13 cellular contexts compared by ENCODE assay signal in the genomic region with DNA sequence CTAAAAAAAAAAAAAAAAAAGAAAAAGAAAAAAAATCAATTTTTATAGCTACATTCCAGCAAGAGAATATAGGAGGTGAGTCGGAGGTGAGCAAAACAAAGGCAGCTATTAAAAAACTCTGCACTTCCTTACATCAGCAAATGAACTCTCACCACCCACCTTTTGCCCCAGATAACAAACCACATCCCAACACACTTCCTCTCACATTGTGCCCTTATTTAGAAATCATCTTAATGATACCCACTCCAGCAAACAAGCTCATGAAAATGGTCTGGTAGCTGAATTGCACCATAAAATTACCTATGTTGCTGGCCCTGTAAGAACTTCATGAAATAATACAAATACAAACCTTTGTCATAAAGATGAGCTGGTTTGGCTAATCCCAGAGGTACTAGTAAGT.
DNase-seq lines count a peak whose midpoint lies in the region; ATAC-seq, FAIRE-seq and TF ChIP-seq lines count a peak whose summit lies in the region.
"Had no signal": no experiment of that assay in that cellular context is flagged by ENCODE, and none has a peak within 500 bp of the region (broad histone marks: within the 10 kb centered on the region; RNA-seq: fewer than 3 reads in every experiment).

No MANE protein-coding gene starts in this region.

- TF ChIP-seq POLR2A in HepG2 (IDR thresholded peaks at IDR 0.05; ENCODE audit: insufficient read depth in 1 of 2, low read depth in 2 of 2, low read length in 2 of 2), result no peak
- TF ChIP-seq POLR2A in transverse colon (IDR thresholded peaks at IDR 0.05), result no peak

- TF ChIP-seq RAD21 in liver (IDR thresholded peaks at IDR 0.05), result no peak
- TF ChIP-seq RAD21 in HepG2 (CRISPR knock-in tag; IDR thresholded peaks at IDR 0.05), result no peak

- peak overlapping the region; percentile 54 for H3K4me3 Mint-ChIP-seq in central memory CD8-positive, alpha-beta T cell

- peaks cover 30% of the 10 kb centered on the region for H3K4me1 Mint-ChIP-seq in central memory CD8-positive, alpha-beta T cell

- no peak for DNase-seq in HepG2 (ENCODE audit: low spot score)
- peak; percentile 86 for DNase-seq in OCI-M1 (lab: John Stamatoyannopoulos, UW)
- peak in 1 of 2 donors; percentile 27 for DNase-seq in central memory CD8-positive, alpha-beta T cell (ENCODE audit: low spot score in 2 of 2)
- DNase-seq in transverse colon, result no peak
- no peak for DNase-seq in superior temporal gyrus (ENCODE audit: extremely low spot score)
- no peak for DNase-seq in DMS53 (lab: John Stamatoyannopoulos, UW)
- DNase-seq: brain microvascular endothelial cell, EL, heart right ventricle, pancreas had no signal

- no peak for TF ChIP-seq CTCF in liver (IDR thresholded peaks at IDR 0.05; ENCODE audit: low read depth, low read length, missing input control)
- no peak for TF ChIP-seq CTCF in HepG2 (CRISPR knock-in tag; IDR thresholded peaks at IDR 0.05)
- no peak for TF ChIP-seq CTCF in transverse colon (IDR thresholded peaks at IDR 0.05)

- no peaks in the 10 kb centered on the region; the same call in 1 of the 2 replicates for H4K20me1 ChIP-seq in HepG2 (ENCODE audit: insufficient read depth, low read length)

- ATAC-seq in HepG2 (no peak), HG02642 (IDR thresholded peaks at IDR 0.05; ENCODE audit: poor library complexity, unreplicated experiment) (no peak)
- ATAC-seq in central memory CD8-positive, alpha-beta T cell (replicated peaks; ENCODE audit: extremely low read depth, poor library complexity, severe bottlenecking), result peak; percentile 98
- ATAC-seq: pancreas, Right ventricle myocardium inferior had no signal

- H3K27me3 ChIP-seq in liver (ENCODE audit: control insufficient read depth in 4 of 4, insufficient read depth in 4 of 4, low read length in 3 of 4) (no peaks in the 10 kb centered on the region), HepG2 (ENCODE audit: control insufficient read depth in 1 of 2, insufficient read depth in 2 of 2, low read length in 2 of 2) (no peaks in the 10 kb centered on the region), transverse colon (no peaks in the 10 kb centered on the region)
- H3K27me3 ChIP-seq: brain microvascular endothelial cell, heart right ventricle, pancreas had no signal

- WGBS in liver, result 50% methylated on average over 1 of the region's 1 CpG
- 96% methylated on average over 1 of the region's 1 CpG for WGBS in HepG2 (ENCODE audit: low lambda C conversion rate)
- whole genome bisulfite sequencing in transverse colon (ENCODE audit: low coverage in 1 of 2), 2 donors, result 25 to 39% methylated on average over 1 of the region's 1 CpG

- H3K9me3 Mint-ChIP-seq in central memory CD8-positive, alpha-beta T cell, result no peaks in the 10 kb centered on the region

- FAIRE-seq in HepG2 (lab: Jason Lieb, UNC), result no peak
- FAIRE-seq: pancreas had no signal

- peaks cover 20% of the 10 kb centered on the region for H3K36me3 Mint-ChIP-seq in central memory CD8-positive, alpha-beta T cell (ENCODE audit: insufficient read depth)

- in situ Hi-C loops in HepG2 (cut with HindIII; ENCODE audit: extremely low pct_ligation_motif_present, low pct_unique_long_range_greater_than_20kb), result no loop called here
- in situ Hi-C loops in transverse colon (cut with MboI; ENCODE audit: low pct_ligation_motif_present in 1 of 4, low pct_unique_long_range_greater_than_20kb in 1 of 4, low sequenced_read_pairs in 3 of 4), result loop anchor here in 1 of 4 donors (10.0 kb wide), 1 partner anchor 59 kb away; no protein-coding TSS in a partner anchor

- H3K27me3 Mint-ChIP-seq in central memory CD8-positive, alpha-beta T cell, result no peaks in the 10 kb centered on the region

- CTCF ChIA-PET in HepG2 (lab: Yijun Ruan, JAX; ENCODE audit: low intra/inter-chr PET ratio, low total read pairs), result no interaction called here

- H3K36me3 ChIP-seq in liver (ENCODE audit: control insufficient read depth in 4 of 4, insufficient read depth in 3 of 4, low read depth in 1 of 4, low read length in 3 of 4), result peaks cover 0 to 27% (median 19%) of the 10 kb centered on the region in 4 donors
- peaks cover 18 to 43% of the 10 kb centered on the region in 2 experiments for H3K36me3 ChIP-seq in HepG2 (replicated peaks in 1 of 2; ENCODE audit: control insufficient read depth in 1 of 2, insufficient read depth in 2 of 2, low read length in 2 of 2)
- peaks cover 0 to 29% (median 10%) of the 10 kb centered on the region in 4 donors for H3K36me3 ChIP-seq in transverse colon

- POLR2A ChIA-PET in HepG2 (lab: Yijun Ruan, JAX), result interaction anchor here (0.6 to 1.9 kb wide), 2 partner anchors 84 to 243 kb away, joined by 3 to 7 read pairs; no protein-coding TSS in a partner anchor

- BruUV-seq in HepG2 (replicated peaks; lab: Mats Ljungman, UMichigan), result no TSS peak

- H3K9ac ChIP-seq in liver (ENCODE audit: low read depth in 1 of 2, low read length in 2 of 2) (no peak overlapping the region), HepG2 (ENCODE audit: insufficient read depth, low read depth, low read length) (no peak overlapping the region)

- H3K4me3 ChIP-seq in liver (ENCODE audit: low read depth in 1 of 3, low read length in 3 of 3), result no peak overlapping the region
- H3K4me3 ChIP-seq in HepG2 (replicated peaks in 1 of 3; ENCODE audit: insufficient read depth in 1 of 3, low read depth in 2 of 3, low read length in 3 of 3), result no peak overlapping the region
- H3K4me3 ChIP-seq in transverse colon, result no peak overlapping the region
- H3K4me3 ChIP-seq: heart right ventricle, pancreas had no signal

- H3K4me1 ChIP-seq in liver (ENCODE audit: control insufficient read depth in 4 of 4, insufficient read depth in 4 of 4, low read length in 3 of 4), result peaks cover 5 to 50% (median 29%) of the 10 kb centered on the region in 4 donors
- peaks cover 33% of the 10 kb centered on the region for H3K4me1 ChIP-seq in HepG2 (ENCODE audit: insufficient read depth, low read length)
- H3K4me1 ChIP-seq in transverse colon, result peaks cover 4 to 57% (median 39%) of the 10 kb centered on the region in 4 donors

- no peaks in the 10 kb centered on the region for H3K79me2 ChIP-seq in HepG2 (ENCODE audit: insufficient read depth, low read length)

- intact Hi-C loops in HepG2 (cut with micrococcal nuclease; ENCODE audit: unreplicated experiment), result no loop called here
- intact Hi-C loops in transverse colon (cut with DNase I; ENCODE audit: low total_unique reads), result loop anchor here (10.0 kb wide), 1 partner anchor 1271 kb away; the partner anchor contains the start of gene KLF9

- no peak overlapping the region for H3K27ac Mint-ChIP-seq in central memory CD8-positive, alpha-beta T cell (ENCODE audit: low read depth)

- TF ChIP-seq EP300 in HepG2 (IDR thresholded peaks at IDR 0.05; ENCODE audit: low read depth in 2 of 2, low read length in 2 of 2) (no peak), HepG2 (CRISPR knock-in tag; IDR thresholded peaks at IDR 0.05; ENCODE audit: borderline replicate concordance) (no peak), transverse colon (IDR thresholded peaks at IDR 0.05; ENCODE audit: low read depth) (no peak)

- H3K4me2 ChIP-seq in HepG2 (ENCODE audit: low read depth, low read length), result no peak overlapping the region

- no peaks in the 10 kb centered on the region for H3K9me3 ChIP-seq in liver (ENCODE audit: control insufficient read depth in 4 of 4, low read length in 3 of 4)
- no peaks in the 10 kb centered on the region for H3K9me3 ChIP-seq in HepG2 (ENCODE audit: low read length)
- no peaks in the 10 kb centered on the region for H3K9me3 ChIP-seq in transverse colon
- H3K9me3 ChIP-seq: heart right ventricle, pancreas had no signal

- H3K27ac ChIP-seq in liver (ENCODE audit: low read depth in 1 of 2, low read length in 2 of 2) (peak overlapping the region; percentile 19 to 75), HepG2 (ENCODE audit: extremely low read length, insufficient read depth, low read length) (no peak overlapping the region), transverse colon (peak overlapping the region in 3 of 4 donors; percentile 35 to 54 (median 49))
- H3K27ac ChIP-seq: brain microvascular endothelial cell, pancreas had no signal

- no peak overlapping the region for H2AFZ ChIP-seq in HepG2 (ENCODE audit: low read length)

TF ChIP-seq in liver, 16 proteins besides CTCF, POLR2A, EP300 and RAD21 (continues in another document):
- no peak for TF ChIP-seq FOXA1 (IDR thresholded peaks at IDR 0.05)
- TF ChIP-seq EGR1 (IDR thresholded peaks at IDR 0.05; ENCODE audit: low read depth in 2 of 2), result no peak
- no peak for TF ChIP-seq TAF1 (conservative IDR thresholded peaks at IDR 0.05)
- no peak for TF ChIP-seq ATF3 (IDR thresholded peaks at IDR 0.05)

TF ChIP-seq in HepG2, 621 proteins besides CTCF, POLR2A, EP300 and RAD21:
- no peak for TF ChIP-seq KLF16 (CRISPR knock-in tag; IDR thresholded peaks at IDR 0.05)
- TF ChIP-seq ZNF850 (CRISPR knock-in tag; conservative IDR thresholded peaks at IDR 0.05), result no peak
- TF ChIP-seq ONECUT2 (CRISPR knock-in tag; IDR thresholded peaks at IDR 0.05), result no peak
- TF ChIP-seq ZNF816 (CRISPR knock-in tag; IDR thresholded peaks at IDR 0.05; ENCODE audit: borderline replicate concordance), result no peak
- TF ChIP-seq SKI (IDR thresholded peaks at IDR 0.05; ENCODE audit: partially characterized antibody), result no peak
- no peak for TF ChIP-seq ZSCAN29 (CRISPR knock-in tag; conservative IDR thresholded peaks at IDR 0.05)
- TF ChIP-seq NFE2L2 (IDR thresholded peaks at IDR 0.05; ENCODE audit: low read length), result no peak
